Comparison of ENCODE assay signal across 1 cellular context in the genomic region with DNA sequence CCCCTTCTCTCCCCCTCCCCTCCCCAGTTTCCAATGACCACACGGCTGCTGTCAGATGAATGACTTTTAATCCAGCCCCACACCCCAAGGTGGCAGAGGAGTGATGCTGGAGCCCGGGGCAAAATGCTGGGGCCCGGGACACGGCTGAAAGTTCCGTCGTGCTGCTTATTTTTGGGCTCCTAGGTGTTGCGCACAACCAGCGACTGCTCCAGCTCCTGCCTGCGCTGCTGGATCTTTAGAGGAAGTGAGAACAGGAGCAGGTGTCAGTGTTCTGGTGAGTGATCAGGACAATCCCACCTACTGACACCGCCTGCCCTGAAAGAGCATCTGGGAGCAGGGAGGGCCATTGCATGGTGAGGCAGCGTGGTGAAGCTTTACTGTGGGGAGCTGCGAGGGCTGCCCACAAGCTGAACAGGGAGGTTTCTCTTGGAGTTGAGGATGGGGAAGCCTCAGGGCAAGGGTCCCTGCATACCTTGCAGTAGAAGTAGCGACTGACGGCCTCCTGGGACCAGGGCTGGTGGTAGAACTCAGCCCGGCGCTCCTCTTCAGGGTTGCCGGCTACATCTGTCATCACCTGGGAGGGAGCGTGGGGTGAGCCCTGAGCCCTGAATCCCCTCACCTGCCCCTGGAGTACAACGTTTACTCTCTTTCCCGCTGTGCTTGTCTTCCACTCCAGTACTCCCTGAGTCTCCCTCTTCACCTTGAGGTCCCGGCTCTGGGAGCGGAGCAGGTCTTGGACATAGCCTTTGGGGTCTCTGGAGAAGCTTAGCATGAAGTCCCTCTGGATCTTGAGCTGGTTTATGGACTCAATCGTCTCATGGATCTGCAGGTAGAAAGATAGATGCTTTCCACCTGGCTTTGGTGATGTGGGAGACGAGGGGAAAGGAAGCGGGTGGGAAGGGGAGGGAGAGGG.
A peak's percentile ranks its signal among the peaks of the same experiment; 100 is the strongest.
TF ChIP-seq lines count a peak whose summit lies in the region.

No MANE protein-coding gene starts in this region.

TF ChIP-seq in GM12878, 131 proteins besides CTCF, POLR2A, EP300 and RAD21:
- TF ChIP-seq, protein P1, sequence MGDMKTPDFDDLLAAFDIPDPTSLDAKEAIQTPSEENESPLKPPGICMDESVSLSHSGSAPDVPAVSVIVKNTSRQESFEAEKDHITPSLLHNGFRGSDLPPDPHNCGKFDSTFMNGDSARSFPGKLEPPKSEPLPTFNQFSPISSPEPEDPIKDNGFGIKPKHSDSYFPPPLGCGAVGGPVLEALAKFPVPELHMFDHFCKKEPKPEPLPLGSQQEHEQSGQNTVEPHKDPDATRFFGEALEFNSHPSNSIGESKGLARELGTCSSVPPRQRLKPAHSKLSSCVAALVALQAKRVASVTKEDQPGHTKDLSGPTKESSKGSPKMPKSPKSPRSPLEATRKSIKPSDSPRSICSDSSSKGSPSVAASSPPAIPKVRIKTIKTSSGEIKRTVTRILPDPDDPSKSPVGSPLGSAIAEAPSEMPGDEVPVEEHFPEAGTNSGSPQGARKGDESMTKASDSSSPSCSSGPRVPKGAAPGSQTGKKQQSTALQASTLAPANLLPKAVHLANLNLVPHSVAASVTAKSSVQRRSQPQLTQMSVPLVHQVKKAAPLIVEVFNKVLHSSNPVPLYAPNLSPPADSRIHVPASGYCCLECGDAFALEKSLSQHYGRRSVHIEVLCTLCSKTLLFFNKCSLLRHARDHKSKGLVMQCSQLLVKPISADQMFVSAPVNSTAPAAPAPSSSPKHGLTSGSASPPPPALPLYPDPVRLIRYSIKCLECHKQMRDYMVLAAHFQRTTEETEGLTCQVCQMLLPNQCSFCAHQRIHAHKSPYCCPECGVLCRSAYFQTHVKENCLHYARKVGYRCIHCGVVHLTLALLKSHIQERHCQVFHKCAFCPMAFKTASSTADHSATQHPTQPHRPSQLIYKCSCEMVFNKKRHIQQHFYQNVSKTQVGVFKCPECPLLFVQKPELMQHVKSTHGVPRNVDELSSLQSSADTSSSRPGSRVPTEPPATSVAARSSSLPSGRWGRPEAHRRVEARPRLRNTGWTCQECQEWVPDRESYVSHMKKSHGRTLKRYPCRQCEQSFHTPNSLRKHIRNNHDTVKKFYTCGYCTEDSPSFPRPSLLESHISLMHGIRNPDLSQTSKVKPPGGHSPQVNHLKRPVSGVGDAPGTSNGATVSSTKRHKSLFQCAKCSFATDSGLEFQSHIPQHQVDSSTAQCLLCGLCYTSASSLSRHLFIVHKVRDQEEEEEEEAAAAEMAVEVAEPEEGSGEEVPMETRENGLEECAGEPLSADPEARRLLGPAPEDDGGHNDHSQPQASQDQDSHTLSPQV (IDR thresholded peaks at IDR 0.05), result no peak
- no peak for TF ChIP-seq CREB1 (IDR thresholded peaks at IDR 0.05; ENCODE audit: low read depth)
- TF ChIP-seq SPI1 (IDR thresholded peaks at IDR 0.05; ENCODE audit: borderline replicate concordance, insufficient read depth, low read depth, low read length), result peak; percentile 62
- no peak for TF ChIP-seq ZNF24 (IDR thresholded peaks at IDR 0.05)
- TF ChIP-seq PAX8 (IDR thresholded peaks at IDR 0.05), result no peak
- no peak for TF ChIP-seq RBBP5 (conservative IDR thresholded peaks at IDR 0.05)
- 0 out of 2 replicates have a peak, but pooled peaks have one; percentile 16 for TF ChIP-seq IKZF1 (conservative IDR thresholded peaks at IDR 0.05)
- no peak for TF ChIP-seq IRF4 (IDR thresholded peaks at IDR 0.05; ENCODE audit: low read depth, low read length)
- no peak for TF ChIP-seq NBN (IDR thresholded peaks at IDR 0.05)
- TF ChIP-seq NR2F1 (conservative IDR thresholded peaks at IDR 0.05), result no peak
- TF ChIP-seq, protein P2, sequence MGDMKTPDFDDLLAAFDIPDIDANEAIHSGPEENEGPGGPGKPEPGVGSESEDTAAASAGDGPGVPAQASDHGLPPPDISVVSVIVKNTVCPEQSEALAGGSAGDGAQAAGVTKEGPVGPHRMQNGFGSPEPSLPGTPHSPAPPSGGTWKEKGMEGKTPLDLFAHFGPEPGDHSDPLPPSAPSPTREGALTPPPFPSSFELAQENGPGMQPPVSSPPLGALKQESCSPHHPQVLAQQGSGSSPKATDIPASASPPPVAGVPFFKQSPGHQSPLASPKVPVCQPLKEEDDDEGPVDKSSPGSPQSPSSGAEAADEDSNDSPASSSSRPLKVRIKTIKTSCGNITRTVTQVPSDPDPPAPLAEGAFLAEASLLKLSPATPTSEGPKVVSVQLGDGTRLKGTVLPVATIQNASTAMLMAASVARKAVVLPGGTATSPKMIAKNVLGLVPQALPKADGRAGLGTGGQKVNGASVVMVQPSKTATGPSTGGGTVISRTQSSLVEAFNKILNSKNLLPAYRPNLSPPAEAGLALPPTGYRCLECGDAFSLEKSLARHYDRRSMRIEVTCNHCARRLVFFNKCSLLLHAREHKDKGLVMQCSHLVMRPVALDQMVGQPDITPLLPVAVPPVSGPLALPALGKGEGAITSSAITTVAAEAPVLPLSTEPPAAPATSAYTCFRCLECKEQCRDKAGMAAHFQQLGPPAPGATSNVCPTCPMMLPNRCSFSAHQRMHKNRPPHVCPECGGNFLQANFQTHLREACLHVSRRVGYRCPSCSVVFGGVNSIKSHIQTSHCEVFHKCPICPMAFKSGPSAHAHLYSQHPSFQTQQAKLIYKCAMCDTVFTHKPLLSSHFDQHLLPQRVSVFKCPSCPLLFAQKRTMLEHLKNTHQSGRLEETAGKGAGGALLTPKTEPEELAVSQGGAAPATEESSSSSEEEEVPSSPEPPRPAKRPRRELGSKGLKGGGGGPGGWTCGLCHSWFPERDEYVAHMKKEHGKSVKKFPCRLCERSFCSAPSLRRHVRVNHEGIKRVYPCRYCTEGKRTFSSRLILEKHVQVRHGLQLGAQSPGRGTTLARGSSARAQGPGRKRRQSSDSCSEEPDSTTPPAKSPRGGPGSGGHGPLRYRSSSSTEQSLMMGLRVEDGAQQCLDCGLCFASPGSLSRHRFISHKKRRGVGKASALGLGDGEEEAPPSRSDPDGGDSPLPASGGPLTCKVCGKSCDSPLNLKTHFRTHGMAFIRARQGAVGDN (IDR thresholded peaks at IDR 0.05), result no peak
